Comparison of ENCODE assay signal across 8 cellular contexts in genomic region chr5:157603333-157604190, GRCh38. TPM values are rescaled to one million over a fixed set of nuclear protein-coding genes. Genes with fewer than 3 reads are reported as not detected.
DNase-seq lines count a peak whose midpoint lies in the region; ATAC-seq and TF ChIP-seq lines count a peak whose summit lies in the region.

No MANE protein-coding gene starts in this region.

- ATAC-seq in heart right ventricle (peak in 5 of 8 donors; percentile 25 to 57 (median 49)), HG02970 (IDR thresholded peaks at IDR 0.05; ENCODE audit: low FRiP score, unreplicated experiment) (no peak), HG02973 (IDR thresholded peaks at IDR 0.05; ENCODE audit: unreplicated experiment) (no peak)
- peak; percentile 68 to 71 for ATAC-seq in activated naive CD4-positive, alpha-beta T cell treated with anti-CD3 and anti-CD28 coated beads, Interleukin-2, amount 50 U/mL, for 72 hours

- WGBS in heart right ventricle, 2 donors: 82 to 87% methylated on average over 12 of the region's 12 CpGs

- peaks cover 0 to 13% of the 10 kb centered on the region in 2 donors for H3K36me3 Mint-ChIP-seq in activated naive CD4-positive, alpha-beta T cell treated with anti-CD3 and anti-CD28 coated beads, Interleukin-2, amount 50 U/mL, for 72 hours

- peak overlapping the region; percentile 77 to 95 for H3K27ac Mint-ChIP-seq in activated naive CD4-positive, alpha-beta T cell treated with anti-CD3 and anti-CD28 coated beads, Interleukin-2, amount 50 U/mL, for 72 hours

- H3K9me3 Mint-ChIP-seq in activated naive CD4-positive, alpha-beta T cell treated with anti-CD3 and anti-CD28 coated beads, Interleukin-2, amount 50 U/mL, for 72 hours: peaks cover 0 to 3% of the 10 kb centered on the region in 2 donors

- no peak overlapping the region for H3K4me3 ChIP-seq in heart right ventricle
- no peak overlapping the region for H3K4me3 ChIP-seq in right atrium auricular region
- no peak overlapping the region for H3K4me3 ChIP-seq in SJSA1

- H3K36me3 ChIP-seq in heart right ventricle (no peaks in the 10 kb centered on the region), right atrium auricular region (no peaks in the 10 kb centered on the region), SJSA1 (no peaks in the 10 kb centered on the region)

- H3K9me3 ChIP-seq in heart right ventricle: peaks cover 0 to 3% (median 0%) of the 10 kb centered on the region in 11 donors
- H3K9me3 ChIP-seq in right atrium auricular region: no peaks in the 10 kb centered on the region
- no peaks in the 10 kb centered on the region for H3K9me3 ChIP-seq in SJSA1 (replicated peaks)

- H3K27ac ChIP-seq in heart right ventricle (peak overlapping the region in 1 of 10 donors; percentile 18), right atrium auricular region (no peak overlapping the region), SJSA1 (peak overlapping the region; percentile 91)

- H3K4me1 ChIP-seq in heart right ventricle: peaks cover 0 to 41% (median 0%) of the 10 kb centered on the region in 9 donors
- H3K4me1 ChIP-seq in right atrium auricular region: no peaks in the 10 kb centered on the region
- peaks cover 56% of the 10 kb centered on the region for H3K4me1 ChIP-seq in SJSA1 (replicated peaks)

- no peak for DNase-seq in heart right ventricle
- no peak for DNase-seq in right atrium auricular region (ENCODE audit: low spot score)
- DNase-seq in SJSA1 (ENCODE audit: low read depth in 1 of 2, low spot score in 2 of 2): peak; percentile 88 to 93
- DNase-seq in activated naive CD4-positive, alpha-beta T cell treated with anti-CD3 and anti-CD28 coated beads, Interleukin-2, amount 50 U/mL, for 72 hours (ENCODE audit: low spot score in 2 of 2): peak; percentile 59 to 74
- peak; percentile 86 for DNase-seq in non-pigmented ciliary epithelial cell (ENCODE audit: low read depth)
- no peak for DNase-seq in NCI-H345 (lab: John Stamatoyannopoulos, UW)

- H3K27me3 ChIP-seq in heart right ventricle (no peaks in the 10 kb centered on the region), right atrium auricular region (no peaks in the 10 kb centered on the region), SJSA1 (replicated peaks) (no peaks in the 10 kb centered on the region)

- TF ChIP-seq CTCF in heart right ventricle (IDR thresholded peaks at IDR 0.05) (no peak), right atrium auricular region (IDR thresholded peaks at IDR 0.05) (no peak)

- intact Hi-C loops in heart right ventricle (cut with DNase I): no loop called here

RNA-seq across cellular contexts. Expression of gene ADAM19, which starts 28.0 kb away (rescaled TPM):
- total RNA-seq in heart right ventricle: 10 to 100 TPM in 7 of 10 donors, 1 to 10 TPM in 3; 5.5 to 49.6 (median 28.1) TPM
- polyA plus RNA-seq in heart right ventricle: 1 to 10 TPM; 6.4 to 8.8 TPM
- total RNA-seq in right atrium auricular region: 10 to 100 TPM; 13.1 to 49.5 TPM
- total RNA-seq in SJSA1 (2014; rRNA removed; shearing (Covaris generic)): 30.0 and 48.7 TPM in 2 replicates
- 10 to 100 TPM in 1 of 2 donors, 1 to 10 TPM in 1; 9.5 to 85.9 TPM for total RNA-seq in activated naive CD4-positive, alpha-beta T cell treated with anti-CD3 and anti-CD28 coated beads, Interleukin-2, amount 50 U/mL, for 72 hours

RNA-seq across cellular contexts. Expression of gene SOX30, which starts 48.7 kb away (rescaled TPM):
- total RNA-seq in heart right ventricle (under 1 TPM in 7 of 10 donors, not detected in 3; 0.12 to 0.21 (median 0.17) TPM), right atrium auricular region (under 1 TPM in 1 of 2 donors, not detected in 1; 0.89 TPM)
- polyA plus RNA-seq in heart right ventricle: under 1 TPM in 1 of 2 donors, not detected in 1; 0.04 TPM
- 2.7 and 5.8 TPM in 2 replicates for total RNA-seq in SJSA1 (2014; rRNA removed; shearing (Covaris generic))
- under 1 TPM in 1 of 2 donors, not detected in 1; 0.14 TPM for total RNA-seq in activated naive CD4-positive, alpha-beta T cell treated with anti-CD3 and anti-CD28 coated beads, Interleukin-2, amount 50 U/mL, for 72 hours

Comparison
In these comparisons a context has a peak if more than half of its experiments do, and no peak if none do; other contexts are left out.
1. ATAC-seq: peak in heart right ventricle (5 of 8) and activated naive CD4-positive, alpha-beta T cell treated with anti-CD3 and anti-CD28 coated beads, Interleukin-2, amount 50 U/mL, for 72 hours (2 of 2); none in HG02970 (single experiment) and HG02973 (single experiment).
2. DNase-seq: peak in SJSA1 (2 of 2), activated naive CD4-positive, alpha-beta T cell treated with anti-CD3 and anti-CD28 coated beads, Interleukin-2, amount 50 U/mL, for 72 hours (2 of 2) and non-pigmented ciliary epithelial cell (single experiment); none in heart right ventricle (0 of 2), right atrium auricular region (single experiment) and NCI-H345 (single experiment).